In genomic region chr15:91885714-91886265, GRCh38 we compare ENCODE assay signal across 10 cellular contexts. TPM values are rescaled to one million over a fixed set of nuclear protein-coding genes. Genes with fewer than 3 reads are reported as not detected.
A peak's percentile ranks its signal among the peaks of the same experiment; 100 is the strongest.
DNase-seq lines count a peak whose midpoint lies in the region; ATAC-seq and TF ChIP-seq lines count a peak whose summit lies in the region.
"Had no signal": no experiment of that assay in that cellular context is flagged by ENCODE, and none has a peak within 500 bp of the region (broad histone marks: within the 10 kb centered on the region; RNA-seq: fewer than 3 reads in every experiment).

No MANE protein-coding gene starts in this region.

- H3K27me3 ChIP-seq in cardiac muscle cell, result no peaks in the 10 kb centered on the region
- H3K27me3 ChIP-seq in right atrium auricular region, result no peaks in the 10 kb centered on the region
- H3K27me3 ChIP-seq in Panc1 (ENCODE audit: control insufficient read depth, insufficient read depth, low read length), result no peaks in the 10 kb centered on the region
- H3K27me3 ChIP-seq in heart right ventricle, result no peaks in the 10 kb centered on the region
- H3K27me3 ChIP-seq: esophagus muscularis mucosa had no signal

- H3K4me1 ChIP-seq in cardiac muscle cell (ENCODE audit: low read depth), result peaks cover 38% of the 10 kb centered on the region
- peaks cover 0 to 69% of the 10 kb centered on the region in 2 donors for H3K4me1 ChIP-seq in right atrium auricular region
- H3K4me1 ChIP-seq in Panc1 (ENCODE audit: control insufficient read depth, insufficient read depth, low read length), result peaks cover 4% of the 10 kb centered on the region
- peaks cover 3 to 87% (median 52%) of the 10 kb centered on the region in 9 donors for H3K4me1 ChIP-seq in heart right ventricle

- in situ Hi-C loops in Panc1 (cut with HindIII; ENCODE audit: low pct_unique_long_range_greater_than_20kb, low sequenced_read_pairs) (no loop called here), GM13976 (cut with MboI; ENCODE audit: low sequenced_read_pairs, unreplicated experiment) (no loop called here)

- POLR2A ChIA-PET in Panc1 (lab: Charles Lee), result interaction anchor here (1.1 kb wide), 1 partner anchor 32 kb away, joined by 7 read pairs; the partner anchor contains the start of gene SLCO3A1

- H3K4me3 ChIP-seq in cardiac muscle cell (no peak overlapping the region), right atrium auricular region (no peak overlapping the region), Panc1 (ENCODE audit: low read depth in 2 of 2, low read length in 2 of 2) (no peak overlapping the region), heart right ventricle (no peak overlapping the region)
- H3K4me3 ChIP-seq: esophagus muscularis mucosa had no signal

- H3K36me3 ChIP-seq in cardiac muscle cell (no peaks in the 10 kb centered on the region), right atrium auricular region (no peaks in the 10 kb centered on the region), Panc1 (ENCODE audit: control insufficient read depth, insufficient read depth, low read length) (no peaks in the 10 kb centered on the region), heart right ventricle (no peaks in the 10 kb centered on the region)
- H3K36me3 ChIP-seq: esophagus muscularis mucosa had no signal

- WGBS in heart right ventricle, 2 donors, result 87 to 92% methylated on average over 7 of the region's 7 CpGs

- intact Hi-C loops in Panc1 (cut with micrococcal nuclease; ENCODE audit: unreplicated experiment), result no loop called here
- intact Hi-C loops in heart right ventricle (cut with DNase I), result loop anchor here in 3 of 10 donors (5.0 to 10.0 kb wide), 3 partner anchors 37 to 189 kb away; no protein-coding TSS in a partner anchor

- H3K9me3 ChIP-seq in cardiac muscle cell (ENCODE audit: low read depth) (no peaks in the 10 kb centered on the region), right atrium auricular region (no peaks in the 10 kb centered on the region), Panc1 (ENCODE audit: control insufficient read depth, insufficient read depth, low read depth, low read length) (no peaks in the 10 kb centered on the region), heart right ventricle (no peaks in the 10 kb centered on the region)
- H3K9me3 ChIP-seq: esophagus muscularis mucosa had no signal

- DNase-seq in cardiac muscle cell (ENCODE audit: low read depth in 1 of 2, low spot score in 1 of 2) (peak; percentile 13 to 23), right atrium auricular region (ENCODE audit: low spot score) (no peak), Panc1 (ENCODE audit: low read depth, low spot score) (no peak), heart right ventricle (no peak), GM13976 (ENCODE audit: low spot score) (no peak), C1 segment of cervical spinal cord (lab: John Stamatoyannopoulos, UW) (no peak), HPDE6-E6E7 (ENCODE audit: extremely low spot score) (no peak)
- DNase-seq: HCEC 1CT had no signal

- H3K27ac ChIP-seq in cardiac muscle cell (no peak overlapping the region), right atrium auricular region (no peak overlapping the region), Panc1 (ENCODE audit: low read length) (no peak overlapping the region), heart right ventricle (no peak overlapping the region), temporal lobe (ENCODE audit: low read depth, low read length) (peak overlapping the region; percentile 97)

- no TSS peak for BruUV-seq in Panc1 (replicated peaks; lab: Mats Ljungman, UMichigan)

- CTCF ChIA-PET in Panc1 (lab: Charles Lee), result no interaction called here

- ATAC-seq in Panc1 (peak; percentile 49; the same call in 1 of the 2 replicates), heart right ventricle (peak in 5 of 8 donors; percentile 37 to 52 (median 40))

- TF ChIP-seq CTCF in cardiac muscle cell (IDR thresholded peaks at IDR 0.05; ENCODE audit: low read depth, low read length) (peak; percentile 24), right atrium auricular region (IDR thresholded peaks at IDR 0.05) (peak in 1 of 2 donors; percentile 36), Panc1 (IDR thresholded peaks at IDR 0.05) (peak; percentile 30), heart right ventricle (IDR thresholded peaks at IDR 0.05) (peak in 5 of 9 donors; percentile 23 to 51 (median 40)), GM13976 (IDR thresholded peaks at IDR 0.05; ENCODE audit: borderline replicate concordance, control extremely low read depth, extremely low read depth, insufficient read depth, missing control alignments) (no peak)

RNA-seq across cellular contexts. Expression of gene SLCO3A1, which starts 32.3 kb away (rescaled TPM):
- total RNA-seq in cardiac muscle cell (25.2 and 35.5 TPM in 2 replicates), right atrium auricular region (10 to 100 TPM; 21.4 to 27.3 TPM), Panc1 (2021; ENCODE audit: unreplicated experiment) (20.6 TPM), heart right ventricle (10 to 100 TPM; 33.9 to 57.2 (median 46.9) TPM), temporal lobe (9.3 TPM)
- polyA plus RNA-seq in cardiac muscle cell (71.9 and 92.3 TPM in 2 replicates), heart right ventricle (10 to 100 TPM; 37.8 to 40.6 TPM)
- 15.6 TPM for polyA plus RNA-seq in Panc1 (2012; ENCODE audit: insufficient read length)

Comparison
In these comparisons a context has a peak if more than half of its experiments do, and no peak if none do; other contexts are left out.
1. DNase-seq: peak in cardiac muscle cell (2 of 2); none in right atrium auricular region (single experiment), Panc1 (single experiment), heart right ventricle (0 of 2), GM13976 (single experiment), C1 segment of cervical spinal cord (0 of 14) and HPDE6-E6E7 (single experiment).